17 cellular contexts compared by ENCODE assay signal in genomic region chr5:149438281-149438680, GRCh38. TPM values are rescaled to one million over a fixed set of nuclear protein-coding genes. Genes with fewer than 3 reads are reported as not detected.
A peak's percentile ranks its signal among the peaks of the same experiment; 100 is the strongest.
DNase-seq lines count a peak whose midpoint lies in the region; ATAC-seq, FAIRE-seq and TF ChIP-seq lines count a peak whose summit lies in the region.
"Had no signal": no experiment of that assay in that cellular context is flagged by ENCODE, and none has a peak within 500 bp of the region (broad histone marks: within the 10 kb centered on the region; RNA-seq: fewer than 3 reads in every experiment).

No MANE protein-coding gene starts in this region.

- no peak for TF ChIP-seq EP300 in HepG2 (IDR thresholded peaks at IDR 0.05; ENCODE audit: low read depth in 2 of 2, low read length in 2 of 2)
- no peak for TF ChIP-seq EP300 in HepG2 (CRISPR knock-in tag; IDR thresholded peaks at IDR 0.05; ENCODE audit: borderline replicate concordance)
- TF ChIP-seq EP300 in H1 (IDR thresholded peaks at IDR 0.05; ENCODE audit: borderline replicate concordance in 1 of 2, low read depth in 2 of 2, low read length in 2 of 2) = no peak

- H3K4me2 ChIP-seq in HepG2 (ENCODE audit: low read depth, low read length) (no peak overlapping the region), H1 (ENCODE audit: insufficient read depth in 1 of 2, low read depth in 2 of 2, low read length in 2 of 2) (no peak overlapping the region), osteoblast (ENCODE audit: insufficient read depth, low read length) (no peak overlapping the region)
- H3K4me2 ChIP-seq: BLaER1 treated with 17β-estradiol and CSF1 and Interleukin-3, amounts not matched to agents 10 nM and 100 nM had no signal

- CTCF ChIA-PET in HepG2 (lab: Yijun Ruan, JAX; ENCODE audit: low intra/inter-chr PET ratio, low total read pairs) = no interaction called here
- CTCF ChIA-PET in H1 (lab: Charles Lee; ENCODE audit: partially characterized antibody) = interaction anchor here (0.7 to 22.4 kb wide), 19 partner anchors 7 to 178 kb away, joined by 3 to 1310 read pairs (median 12); partner anchors contain the start of genes CSNK1A1, IL17B and PCYOX1L

- in situ Hi-C loops in HepG2 (cut with HindIII; ENCODE audit: extremely low pct_ligation_motif_present, low pct_unique_long_range_greater_than_20kb) = loop anchor here (10.0 kb wide), 1 partner anchor 53 kb away; no protein-coding TSS in a partner anchor

- H4K20me1 ChIP-seq in HepG2 (ENCODE audit: insufficient read depth, low read length) (no peaks in the 10 kb centered on the region), H1 (replicated peaks in 1 of 2; ENCODE audit: control insufficient read depth in 1 of 2, insufficient read depth in 2 of 2, low read length in 2 of 2) (no peaks in the 10 kb centered on the region), osteoblast (ENCODE audit: insufficient read depth, low read length) (peaks cover 4% of the 10 kb centered on the region)
- H4K20me1 ChIP-seq: BLaER1 treated with 17β-estradiol and CSF1 and Interleukin-3, amounts not matched to agents 10 nM and 100 nM had no signal

- H3K4me3 ChIP-seq in HepG2 (replicated peaks in 1 of 3; ENCODE audit: insufficient read depth in 1 of 3, low read depth in 2 of 3, low read length in 3 of 3) = no peak overlapping the region
- H3K4me3 ChIP-seq in right lobe of liver = no peak overlapping the region
- H3K4me3 ChIP-seq in H1 (ENCODE audit: extremely low read depth in 1 of 4, insufficient read depth in 2 of 4, low read depth in 3 of 4, low read length in 4 of 4) = no peak overlapping the region
- no peak overlapping the region for H3K4me3 ChIP-seq in osteoblast (ENCODE audit: insufficient read depth, low read length)
- H3K4me3 ChIP-seq: BLaER1 treated with 17β-estradiol and CSF1 and Interleukin-3, amounts not matched to agents 10 nM and 100 nM; Peyer's patch had no signal

- TF ChIP-seq RAD21 in HepG2 (CRISPR knock-in tag; IDR thresholded peaks at IDR 0.05) (no peak), H1 (IDR thresholded peaks at IDR 0.05 in 1 of 2, conservative IDR thresholded peaks at IDR 0.05 in 1 of 2; ENCODE audit: low read depth in 2 of 2, low read length in 2 of 2) (no peak)

- no peak overlapping the region for H2AK5ac ChIP-seq in H1 (ENCODE audit: low read depth, low read length)

- peaks cover 3% of the 10 kb centered on the region; the same call in 1 of the 2 replicates for H3K23me2 ChIP-seq in H1 (ENCODE audit: low read depth, low read length)

- H3K27me3 ChIP-seq in HepG2 (ENCODE audit: control insufficient read depth in 1 of 2, insufficient read depth in 2 of 2, low read length in 2 of 2) (peaks cover 0 to 4% of the 10 kb centered on the region in 2 experiments; a peak in 1 of 5 replicates), right lobe of liver (no peaks in the 10 kb centered on the region), H1 (replicated peaks in 1 of 4; ENCODE audit: control insufficient read depth in 3 of 4, extremely low read depth in 1 of 4, insufficient read depth in 3 of 4, low read length in 3 of 4) (no peaks in the 10 kb centered on the region), osteoblast (ENCODE audit: insufficient read depth, low read length) (peaks cover 6% of the 10 kb centered on the region)
- H3K27me3 ChIP-seq: BLaER1 treated with 17β-estradiol and CSF1 and Interleukin-3, amounts not matched to agents 10 nM and 100 nM; Peyer's patch had no signal

- H3K36me3 ChIP-seq in HepG2 (replicated peaks in 1 of 2; ENCODE audit: control insufficient read depth in 1 of 2, insufficient read depth in 2 of 2, low read length in 2 of 2) = no peaks in the 10 kb centered on the region
- no peaks in the 10 kb centered on the region for H3K36me3 ChIP-seq in right lobe of liver
- no peaks in the 10 kb centered on the region for H3K36me3 ChIP-seq in H1 (ENCODE audit: control insufficient read depth in 2 of 4, insufficient read depth in 4 of 4, low read length in 3 of 4)
- H3K36me3 ChIP-seq in osteoblast (ENCODE audit: insufficient read depth, low read length) = no peaks in the 10 kb centered on the region
- H3K36me3 ChIP-seq: Peyer's patch had no signal

- no peak overlapping the region for H3K27ac ChIP-seq in HepG2 (ENCODE audit: extremely low read length, insufficient read depth, low read length)
- no peak overlapping the region for H3K27ac ChIP-seq in right lobe of liver
- H3K27ac ChIP-seq in H1 (ENCODE audit: low read depth, low read length) = no peak overlapping the region
- H3K27ac ChIP-seq in osteoblast (ENCODE audit: low read depth, low read length) = no peak overlapping the region
- H3K27ac ChIP-seq: BLaER1 treated with 17β-estradiol and CSF1 and Interleukin-3, amounts not matched to agents 10 nM and 100 nM had no signal

- TF ChIP-seq CTCF in HepG2 (CRISPR knock-in tag; IDR thresholded peaks at IDR 0.05) (no peak), right lobe of liver (IDR thresholded peaks at IDR 0.05) (no peak), H1 (IDR thresholded peaks at IDR 0.05; ENCODE audit: control extremely low read depth in 1 of 3, insufficient read depth in 1 of 3, low read depth in 1 of 3, low read length in 3 of 3) (no peak), osteoblast (IDR thresholded peaks at IDR 0.05; ENCODE audit: extremely low read depth, low read depth, low read length) (no peak)

- no peak overlapping the region for H2BK5ac ChIP-seq in H1 (ENCODE audit: low read depth, low read length)

- no peak overlapping the region for H3K14ac ChIP-seq in H1 (ENCODE audit: insufficient read length)

- no peak overlapping the region for H2BK12ac ChIP-seq in H1 (ENCODE audit: low read depth, low read length)

- H3K4ac ChIP-seq in H1 (replicated peaks; ENCODE audit: insufficient read length, low read depth, low read length) = no peak overlapping the region

- ATAC-seq in HepG2 = no peak
- no peak for ATAC-seq in right lobe of liver
- ATAC-seq in HG02678 (IDR thresholded peaks at IDR 0.05; ENCODE audit: unreplicated experiment) = no peak

- H3K9ac ChIP-seq in HepG2 (ENCODE audit: insufficient read depth, low read depth, low read length) (no peak overlapping the region), H1 (replicated peaks in 1 of 4; ENCODE audit: extremely low read depth in 1 of 4, low read depth in 3 of 4, low read length in 3 of 4) (no peak overlapping the region)
- H3K9ac ChIP-seq: BLaER1 treated with 17β-estradiol and CSF1 and Interleukin-3, amounts not matched to agents 10 nM and 100 nM had no signal

- BruUV-seq in HepG2 (replicated peaks; lab: Mats Ljungman, UMichigan) = no TSS peak

- intact Hi-C loops in HepG2 (cut with micrococcal nuclease; ENCODE audit: unreplicated experiment) = no loop called here
- intact Hi-C loops in right lobe of liver (cut with DNase I) = no loop called here

- H3K79me2 ChIP-seq in HepG2 (ENCODE audit: insufficient read depth, low read length) (no peaks in the 10 kb centered on the region), H1 (ENCODE audit: control insufficient read depth in 1 of 2, insufficient read depth in 2 of 2, low read length in 2 of 2) (no peaks in the 10 kb centered on the region), osteoblast (ENCODE audit: insufficient read depth, low read length) (no peaks in the 10 kb centered on the region)

- no peaks in the 10 kb centered on the region for H3K9me3 ChIP-seq in HepG2 (ENCODE audit: low read length)
- H3K9me3 ChIP-seq in right lobe of liver = no peaks in the 10 kb centered on the region
- H3K9me3 ChIP-seq in H1 (ENCODE audit: insufficient read depth in 2 of 2, low read depth in 1 of 2, low read length in 1 of 2) = no peaks in the 10 kb centered on the region
- H3K9me3 ChIP-seq in osteoblast (ENCODE audit: low read depth, low read length) = no peaks in the 10 kb centered on the region
- H3K9me3 ChIP-seq: Peyer's patch had no signal

- TF ChIP-seq POLR2A in HepG2 (IDR thresholded peaks at IDR 0.05; ENCODE audit: insufficient read depth in 1 of 2, low read depth in 2 of 2, low read length in 2 of 2) = no peak
- no peak for TF ChIP-seq POLR2A in right lobe of liver (IDR thresholded peaks at IDR 0.05)
- TF ChIP-seq POLR2A in H1 (IDR thresholded peaks at IDR 0.05; ENCODE audit: control extremely low read depth in 1 of 2, low read depth in 2 of 2, low read length in 2 of 2) = no peak

- no peak overlapping the region for H4K8ac ChIP-seq in H1 (ENCODE audit: extremely low read depth, insufficient read depth, low read length)

- H3K23ac ChIP-seq in H1 (ENCODE audit: insufficient read length) = no peak overlapping the region

- H2BK15ac ChIP-seq in H1 (ENCODE audit: low read length) = no peak overlapping the region

- POLR2A ChIA-PET in HepG2 (lab: Yijun Ruan, JAX) = no interaction called here
- POLR2A ChIA-PET in H1 (lab: Charles Lee; ENCODE audit: partially characterized antibody) = interaction anchor here (0.6 to 0.9 kb wide), 3 partner anchors 12 to 58 kb away, joined by 3 read pairs; no protein-coding TSS in a partner anchor

- DNase-seq in HepG2 (ENCODE audit: low spot score) (no peak), right lobe of liver (no peak), H1 (ENCODE audit: low read depth in 1 of 2, low spot score in 2 of 2) (no peak), osteoblast (ENCODE audit: insufficient read length, low spot score, missing footprints) (peak; percentile 19), NCI-H2029 treated with DMSO at 0.1 percent for 48 hours (lab: John Stamatoyannopoulos, UW) (no peak), islet precursor cell (no peak), NCI-H345 (lab: John Stamatoyannopoulos, UW) (no peak)
- DNase-seq: 8988T, COR-L47, HCEC 1CT, NCI-H146, NCI-H446, Peyer's patch, SHP77 treated with DMSO at 0.1 percent for 48 hours had no signal

- H2AFZ ChIP-seq in HepG2 (ENCODE audit: low read length) (peak overlapping the region; percentile 9), H1 (ENCODE audit: low read length) (peak overlapping the region; percentile 3; the same call in 1 of the 2 replicates), osteoblast (ENCODE audit: low read length) (no peak overlapping the region)

- no peak overlapping the region for H4K91ac ChIP-seq in H1 (replicated peaks; ENCODE audit: insufficient read length, low read length)

- no peak overlapping the region for H2BK20ac ChIP-seq in H1 (ENCODE audit: low read length)

- no peak for FAIRE-seq in HepG2 (lab: Jason Lieb, UNC)
- FAIRE-seq in H1 (lab: Jason Lieb, UNC) = no peak

- H3K18ac ChIP-seq in H1 (ENCODE audit: extremely low read depth, low read length) = no peak overlapping the region

- H3K4me1 ChIP-seq in HepG2 (ENCODE audit: insufficient read depth, low read length) = peaks cover 65% of the 10 kb centered on the region
- H3K4me1 ChIP-seq in right lobe of liver = peaks cover 0 to 4% (median 0%) of the 10 kb centered on the region in 4 donors
- peaks cover 0 to 9% (median 5%) of the 10 kb centered on the region in 4 experiments; a peak in 6 of 7 replicates for H3K4me1 ChIP-seq in H1 (replicated peaks in 1 of 4; ENCODE audit: control insufficient read depth in 3 of 4, insufficient read depth in 4 of 4, low read length in 3 of 4)
- H3K4me1 ChIP-seq in osteoblast (ENCODE audit: insufficient read depth, low read length) = peaks cover 13% of the 10 kb centered on the region

- H4K5ac ChIP-seq in H1 (ENCODE audit: insufficient read length, low read depth, low read length) = no peak overlapping the region

- no peaks in the 10 kb centered on the region for H3K79me1 ChIP-seq in H1 (ENCODE audit: low read depth, low read length)

- 63% methylated on average over 5 of the region's 5 CpGs for WGBS in HepG2 (ENCODE audit: low lambda C conversion rate)
- 77% methylated on average over 5 of the region's 5 CpGs for WGBS in right lobe of liver (ENCODE audit: insufficient coverage, low coverage, low lambda C conversion rate, missing lambda C conversion rate)
- 85% methylated on average over 5 of the region's 5 CpGs; no CpG with 5 or more reads in 1 of the 2 experiments for WGBS in H1 (ENCODE audit: extremely low coverage in 1 of 2, insufficient coverage in 1 of 2, insufficient read length in 1 of 2, insufficient replicate concordance in 2 of 2, low coverage in 1 of 2, low lambda C conversion rate in 2 of 2, missing lambda C conversion rate in 1 of 2), 2 experiments

- H3K56ac ChIP-seq in H1 (replicated peaks; ENCODE audit: insufficient read length, low read depth, low read length) = no peak overlapping the region

- H2BK120ac ChIP-seq in H1 (replicated peaks; ENCODE audit: low read depth, low read length) = no peak overlapping the region

RNA-seq across cellular contexts. Expression of gene IL17B, which starts 59.2 kb away (rescaled TPM):
- 0.29 and 0.32 TPM in 2 replicates for total RNA-seq in HepG2 (2016; rRNA removed; fragmentation: Illumina TruSeq; extraction: Trizol)
- total RNA-seq in HepG2 (2016; cell fraction: cytosol; rRNA removed; fragmentation: Illumina TruSeq; extraction: Trizol; ENCODE audit: low read depth) = 0.71 and 1.4 TPM in 2 replicates
- 0.48 and 0.80 TPM in 2 replicates for total RNA-seq in HepG2 (2016; cell fraction: insoluble cytoplasmic fraction; rRNA removed; fragmentation: Illumina TruSeq; extraction: Trizol)
- total RNA-seq in HepG2 (2016; cell fraction: membrane; rRNA removed; fragmentation: Illumina TruSeq; extraction: Trizol) = 0.37 and 0.55 TPM in 2 replicates
- not detected in 2 replicates for total RNA-seq in HepG2 (2016; cell fraction: nucleus; rRNA removed; fragmentation: Illumina TruSeq; extraction: Trizol)
- 2.6 and 5.0 TPM in 2 replicates for polyA plus RNA-seq in HepG2 (2011; rRNA removed)
- polyA plus RNA-seq in HepG2 (2011; cell fraction: cytosol; rRNA removed) = 3.4 and 4.2 TPM in 2 replicates
- polyA plus RNA-seq in HepG2 (2011; cell fraction: nucleus; rRNA removed) = 1.4 and 3.5 TPM in 2 replicates
- 2.6 and 3.0 TPM in 2 replicates for polyA plus RNA-seq in HepG2 (2012)
- 0.71 and 0.88 TPM in 2 replicates for polyA plus RNA-seq in HepG2 (2016; cell fraction: cytosol; fragmentation: Illumina TruSeq; extraction: Trizol; ENCODE audit: low read depth)
- 0.54 and 0.76 TPM in 2 replicates for polyA plus RNA-seq in HepG2 (2016; cell fraction: insoluble cytoplasmic fraction; fragmentation: Illumina TruSeq; extraction: Trizol; ENCODE audit: low read depth)
- polyA plus RNA-seq in HepG2 (2016; cell fraction: membrane; fragmentation: Illumina TruSeq; extraction: Trizol; ENCODE audit: low read depth) = 0.31 and 0.54 TPM in 2 replicates
- polyA plus RNA-seq in HepG2 (2016; cell fraction: nucleus; fragmentation: Illumina TruSeq; extraction: Trizol; ENCODE audit: insufficient read depth, low read depth) = 1.0 TPM in 1 of 2 replicates, not detected in the other
- 2.3 TPM in 1 of 2 replicates, not detected in the other for polyA minus RNA-seq in HepG2 (2011; rRNA and poly(A)+ RNA removed; ENCODE audit: low replicate concordance)
- not detected in 2 replicates for polyA minus RNA-seq in HepG2 (2011; cell fraction: cytosol; rRNA and poly(A)+ RNA removed)
- not detected in 2 replicates for polyA minus RNA-seq in HepG2 (2011; cell fraction: nucleus; rRNA and poly(A)+ RNA removed)
- not detected for total RNA-seq in right lobe of liver
- total RNA-seq in H1 (2021; fragmentation: NEBNext Ultra II Directional; extraction: Animal tissue kit (Norgen Biotek cat#: 25700)) = not detected in 2 replicates
- polyA plus RNA-seq in H1 (2011; rRNA removed) = 0.18 TPM in 1 of 2 replicates, not detected in the other
- not detected for polyA plus RNA-seq in H1 (2011; cell fraction: cytosol; rRNA removed)
- not detected for polyA plus RNA-seq in H1 (2011; cell fraction: nucleus; rRNA removed)
- polyA plus RNA-seq in H1 (2012, experiment 1 of 2) = not detected in 4 replicates
- polyA plus RNA-seq in H1 (2012, experiment 2 of 2) = not detected
- polyA plus RNA-seq in H1 (2013, experiment 1 of 2) = not detected
- not detected for polyA plus RNA-seq in H1 (2013, experiment 2 of 2)
- polyA minus RNA-seq in H1 (2011; rRNA and poly(A)+ RNA removed) = not detected in 2 replicates
- polyA minus RNA-seq in H1 (2011; cell fraction: cytosol; rRNA and poly(A)+ RNA removed) = not detected
- polyA minus RNA-seq in H1 (2011; cell fraction: nucleus; rRNA and poly(A)+ RNA removed) = not detected
- 0.29 TPM in 1 of 2 replicates, not detected in the other for total RNA-seq in osteoblast
- total RNA-seq: HT-29, Peyer's patch had no signal
